In the genomic region with DNA sequence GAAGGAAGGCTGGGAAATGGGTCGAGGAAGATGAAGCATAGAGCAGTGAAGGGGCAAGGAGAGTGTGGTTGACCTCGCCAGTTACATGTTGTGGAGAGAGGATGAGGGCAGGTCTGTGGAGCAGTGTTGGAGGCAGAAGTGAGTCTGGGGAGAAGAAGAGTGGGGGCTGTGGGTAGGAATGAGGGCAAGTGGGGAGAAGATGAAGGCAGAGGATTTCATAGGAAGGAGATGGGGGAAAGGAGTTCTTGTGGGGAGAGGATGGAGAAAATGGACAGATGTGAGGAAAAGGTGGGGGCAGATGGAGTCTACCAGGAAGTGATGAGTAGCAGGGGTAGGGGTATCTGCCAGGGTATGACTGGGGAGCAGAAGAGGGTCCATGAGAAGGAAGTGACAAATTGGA, we compare ENCODE assay signal across 21 cellular contexts. TPM values are rescaled to one million over a fixed set of nuclear protein-coding genes. Genes with fewer than 3 reads are reported as not detected.
DNase-seq lines count a peak whose midpoint lies in the region; ATAC-seq, FAIRE-seq and TF ChIP-seq lines count a peak whose summit lies in the region.
"Had no signal": no experiment of that assay in that cellular context is flagged by ENCODE, and none has a peak within 500 bp of the region (broad histone marks: within the 10 kb centered on the region; RNA-seq: fewer than 3 reads in every experiment).

No MANE protein-coding gene starts in this region.

- H3K79me2 ChIP-seq in GM12878 (ENCODE audit: control insufficient read depth, insufficient read depth, low read length): peaks cover 5% of the 10 kb centered on the region

- H3K4me1 ChIP-seq in BLaER1 treated with 17β-estradiol and CSF1 and Interleukin-3, amounts not matched to agents 10 nM and 100 nM: peaks cover 38 to 60% (median 50%) of the 10 kb centered on the region in 10 experiments
- H3K4me1 ChIP-seq in GM12878 (ENCODE audit: control insufficient read depth, insufficient read depth, low read length): peaks cover 42% of the 10 kb centered on the region
- peaks cover 0 to 76% (median 38%) of the 10 kb centered on the region in 4 donors for H3K4me1 ChIP-seq in right lobe of liver
- H3K4me1 ChIP-seq: BE2C had no signal

- BruUV-seq in GM12878 (replicated peaks; lab: Mats Ljungman, UMichigan): no TSS peak

- POLR2A ChIA-PET in GM12878 (lab: Charles Lee): no interaction called here

- ATAC-seq in GM12878 (no peak), right lobe of liver (no peak)

- 29% methylated on average over 2 of the region's 2 CpGs for WGBS in GM12878 (ENCODE audit: insufficient coverage, insufficient replicate concordance, low lambda C conversion rate, missing lambda C conversion rate)
- 69% methylated on average over 2 of the region's 2 CpGs for WGBS in right lobe of liver (ENCODE audit: insufficient coverage, low coverage, low lambda C conversion rate, missing lambda C conversion rate)

- TF ChIP-seq POLR2A in GM12878 (IDR thresholded peaks at IDR 0.05; ENCODE audit: low read depth, low read length): no peak
- no peak for TF ChIP-seq POLR2A in right lobe of liver (IDR thresholded peaks at IDR 0.05)

- peaks cover 3% of the 10 kb centered on the region in 2 donors for H3K36me3 Mint-ChIP-seq in CD14-positive monocyte
- no peaks in the 10 kb centered on the region for H3K36me3 Mint-ChIP-seq in activated naive CD8-positive, alpha-beta T cell treated with anti-CD3 and anti-CD28 coated beads for 36 hours

- peaks cover 37% of the 10 kb centered on the region for H3K4me1 Mint-ChIP-seq in CD14-positive monocyte
- H3K4me1 Mint-ChIP-seq in activated naive CD8-positive, alpha-beta T cell treated with anti-CD3 and anti-CD28 coated beads for 36 hours: peaks cover 8% of the 10 kb centered on the region

- no peaks in the 10 kb centered on the region for H3K36me3 ChIP-seq in BLaER1 treated with 17β-estradiol and CSF1 and Interleukin-3, amounts not matched to agents 10 nM and 100 nM
- H3K36me3 ChIP-seq in GM12878 (ENCODE audit: control insufficient read depth in 2 of 2, insufficient read depth in 2 of 2, low read length in 1 of 2): no peaks in the 10 kb centered on the region
- no peaks in the 10 kb centered on the region for H3K36me3 ChIP-seq in right lobe of liver
- H3K36me3 ChIP-seq: BE2C had no signal

- FAIRE-seq in GM12878 (lab: Jason Lieb, UNC): no peak
- FAIRE-seq: A204.1, H54 had no signal

- RAD21 ChIA-PET in GM12878 (lab: Charles Lee; ENCODE audit: unreplicated experiment): interaction anchor here (0.9 kb wide), 1 partner anchor 27 kb away, joined by 3 read pairs; no protein-coding TSS in a partner anchor

- no peak for TF ChIP-seq CTCF in CD14-positive monocyte (IDR thresholded peaks at IDR 0.05)
- no peak for TF ChIP-seq CTCF in GM12878 (IDR thresholded peaks at IDR 0.05 in 2 of 3, conservative IDR thresholded peaks at IDR 0.05 in 1 of 3; ENCODE audit: control insufficient read depth in 2 of 3, extremely low read depth in 1 of 3, insufficient read depth in 1 of 3, low read depth in 3 of 3, low read length in 3 of 3)
- TF ChIP-seq CTCF in right lobe of liver (IDR thresholded peaks at IDR 0.05): no peak

- H4K20me1 ChIP-seq in BLaER1 treated with 17β-estradiol and CSF1 and Interleukin-3, amounts not matched to agents 10 nM and 100 nM: peaks cover 0 to 4% (median 0%) of the 10 kb centered on the region in 11 experiments; a peak in 1 of 22 replicates
- H4K20me1 ChIP-seq in GM12878 (ENCODE audit: control insufficient read depth, insufficient read depth): no peaks in the 10 kb centered on the region

- no peaks in the 10 kb centered on the region for H3K27me3 ChIP-seq in BLaER1 treated with 17β-estradiol and CSF1 and Interleukin-3, amounts not matched to agents 10 nM and 100 nM
- H3K27me3 ChIP-seq in GM12878 (replicated peaks in 1 of 2; ENCODE audit: control insufficient read depth in 2 of 2, insufficient read depth in 2 of 2, low read length in 1 of 2) (no peaks in the 10 kb centered on the region), right lobe of liver (no peaks in the 10 kb centered on the region)
- H3K27me3 ChIP-seq: BE2C had no signal

- DNase-seq in CD14-positive monocyte (ENCODE audit: low spot score): peak; percentile 4
- no peak for DNase-seq in GM12878 (ENCODE audit: low read depth, low spot score)
- DNase-seq in right lobe of liver: peak in 1 of 3 donors; percentile 2
- no peak for DNase-seq in LoVo (ENCODE audit: low spot score)
- no peak for DNase-seq in NCI-H345 (lab: John Stamatoyannopoulos, UW)
- DNase-seq in activated naive CD8-positive, alpha-beta T cell treated with anti-CD3 and anti-CD28 coated beads for 36 hours: no peak
- no peak for DNase-seq in NCI-H748 (lab: John Stamatoyannopoulos, UW; ENCODE audit: unreplicated experiment)
- DNase-seq: ACHN; BE2C; Calu3; CD4-positive, alpha-beta memory T cell; DMS79 treated with DMSO at 0.1 percent for 48 hours; GF-D8; GM23248; HCEC 1CT; HFFc6 had no signal

- no peak overlapping the region for H3K27ac Mint-ChIP-seq in CD14-positive monocyte
- no peak overlapping the region for H3K27ac Mint-ChIP-seq in activated naive CD8-positive, alpha-beta T cell treated with anti-CD3 and anti-CD28 coated beads for 36 hours
- H3K27ac Mint-ChIP-seq: CD4-positive, alpha-beta memory T cell; HFFc6 had no signal

- H3K4me3 Mint-ChIP-seq in CD14-positive monocyte: no peak overlapping the region
- no peak overlapping the region for H3K4me3 Mint-ChIP-seq in activated naive CD8-positive, alpha-beta T cell treated with anti-CD3 and anti-CD28 coated beads for 36 hours
- H3K4me3 Mint-ChIP-seq: CD4-positive, alpha-beta memory T cell; HFFc6 had no signal

- no peaks in the 10 kb centered on the region for H3K9me3 ChIP-seq in BLaER1 treated with 17β-estradiol and CSF1 and Interleukin-3, amounts not matched to agents 10 nM and 100 nM (replicated peaks in 1 of 11)
- H3K9me3 ChIP-seq in GM12878 (replicated peaks; ENCODE audit: control insufficient read depth, insufficient read depth, low read length): no peaks in the 10 kb centered on the region
- H3K9me3 ChIP-seq in right lobe of liver: no peaks in the 10 kb centered on the region
- H3K9me3 ChIP-seq: BE2C had no signal

- no peaks in the 10 kb centered on the region for H3K9me3 Mint-ChIP-seq in CD14-positive monocyte
- no peaks in the 10 kb centered on the region for H3K9me3 Mint-ChIP-seq in activated naive CD8-positive, alpha-beta T cell treated with anti-CD3 and anti-CD28 coated beads for 36 hours
- H3K9me3 Mint-ChIP-seq: CD4-positive, alpha-beta memory T cell; HFFc6 had no signal

- H3K27me3 Mint-ChIP-seq in CD14-positive monocyte (ENCODE audit: low read depth in 3 of 3): peaks cover 0 to 3% (median 2%) of the 10 kb centered on the region in 3 donors
- H3K27me3 Mint-ChIP-seq in activated naive CD8-positive, alpha-beta T cell treated with anti-CD3 and anti-CD28 coated beads for 36 hours: no peaks in the 10 kb centered on the region
- H3K27me3 Mint-ChIP-seq: CD4-positive, alpha-beta memory T cell had no signal

- in situ Hi-C loops in GM12878 (cut with MboI): no loop called here

- CTCF ChIA-PET in GM12878 (lab: Yijun Ruan, JAX): interaction anchor here (0.6 to 3.6 kb wide), 3 partner anchors 16 to 356 kb away, joined by 3 to 18 read pairs (median 16); no protein-coding TSS in a partner anchor

- H2AFZ ChIP-seq in GM12878 (ENCODE audit: control insufficient read depth, low read depth, low read length): no peak overlapping the region

- H3K9ac ChIP-seq in BLaER1 treated with 17β-estradiol and CSF1 and Interleukin-3, amounts not matched to agents 10 nM and 100 nM: peak overlapping the region in 4 of 11 experiments; percentile 33 to 71 (median 58); a peak in 5 of 22 replicates
- H3K9ac ChIP-seq in GM12878 (ENCODE audit: control insufficient read depth, insufficient read depth, low read length): no peak overlapping the region
- H3K9ac ChIP-seq: GM23248, KMS-11 had no signal

- no peak for TF ChIP-seq EP300 in GM12878 (IDR thresholded peaks at IDR 0.05; ENCODE audit: borderline replicate concordance in 1 of 2, control insufficient read depth in 1 of 2, low read depth in 2 of 2, low read length in 2 of 2)

- peak overlapping the region in 10 of 11 experiments; percentile 70 to 92 (median 86); a peak in 17 of 22 replicates for H3K27ac ChIP-seq in BLaER1 treated with 17β-estradiol and CSF1 and Interleukin-3, amounts not matched to agents 10 nM and 100 nM
- H3K27ac ChIP-seq in GM12878 (ENCODE audit: control insufficient read depth, insufficient read depth) (no peak overlapping the region), right lobe of liver (peak overlapping the region; percentile 74 to 97 (median 94))
- H3K27ac ChIP-seq: C4-2B, GM23248, KMS-11 had no signal

- peak overlapping the region in 8 of 11 experiments; percentile 81 to 98 (median 93); a peak in 15 of 22 replicates for H3K4me2 ChIP-seq in BLaER1 treated with 17β-estradiol and CSF1 and Interleukin-3, amounts not matched to agents 10 nM and 100 nM
- peak overlapping the region; percentile 41; the same call in 1 of the 2 replicates for H3K4me2 ChIP-seq in GM12878 (ENCODE audit: control insufficient read depth, insufficient read depth)
- H3K4me2 ChIP-seq: KMS-11 had no signal

- intact Hi-C loops in CD14-positive monocyte (cut with micrococcal nuclease) (loop anchor here in 1 of 2 donors (10.0 kb wide), 1 partner anchor 47 kb away; no protein-coding TSS in a partner anchor), GM12878 (cut with micrococcal nuclease; ENCODE audit: unreplicated experiment) (no loop called here), right lobe of liver (cut with DNase I) (no loop called here)

- TF ChIP-seq RAD21 in GM12878 (IDR thresholded peaks at IDR 0.05; ENCODE audit: insufficient read depth, low read depth, low read length): no peak

- peak overlapping the region in 1 of 10 experiments; percentile 10; a peak in 1 of 20 replicates for H3K4me3 ChIP-seq in BLaER1 treated with 17β-estradiol and CSF1 and Interleukin-3, amounts not matched to agents 10 nM and 100 nM
- H3K4me3 ChIP-seq in GM12878 (no peak overlapping the region), right lobe of liver (no peak overlapping the region)
- H3K4me3 ChIP-seq: GM23248 had no signal

- SMC1A ChIA-PET in GM12878 (lab: Charles Lee; ENCODE audit: uncharacterized antibody, unreplicated experiment): interaction anchor here (1.6 to 6.7 kb wide), 2 partner anchors 9 to 16 kb away, joined by 5 to 76 read pairs; no protein-coding TSS in a partner anchor

RNA-seq across cellular contexts. Expression of a gene that starts 3.6 kb away (rescaled TPM):
- polyA plus RNA-seq in CD14-positive monocyte (10 to 100 TPM; 14.7 to 15.8 TPM), GM12878 (2011; rRNA removed) (1.7 and 2.6 TPM in 2 replicates), GM12878 (2014; fragmentation: Illumina TruSeq; extraction: Trizol) (3.8 and 8.3 TPM in 2 replicates), GM12878 (2014; fragmentation: Nextera tagmentation; extraction: Ambion mirVana) (1 to 10 TPM in 1 of 2 experiments, under 1 TPM in 1; 0.93 to 1.8 TPM), GM12878 (2014; rRNA removed) (43.9 and 45.9 TPM in 2 replicates), GM12878 (2016; fragmentation: Nextera tagmentation; extraction: Ambion mirVana) (1 to 10 TPM; 5.6 to 8.1 TPM)
- total RNA-seq in GM12878 (2013; cell fraction: nucleolus; rRNA removed): 3.4 and 5.6 TPM in 2 replicates
- total RNA-seq in GM12878 (2014; rRNA removed) (17.1 and 26.5 TPM in 2 replicates), GM12878 (2014; rRNA removed; fragmentation: Illumina TruSeq; extraction: Trizol) (8.5 and 10.3 TPM in 2 replicates), GM12878 (2021) (15.9 and 18.1 TPM in 2 replicates), right lobe of liver (10 to 100 TPM in 2 of 6 experiments, 1 to 10 TPM in 4; 2.7 to 18.4 (median 5.2) TPM)
- 0.87 TPM for polyA plus RNA-seq in GM12878 (2011; ENCODE audit: low read depth)
- 2.3 and 4.7 TPM in 2 replicates for polyA plus RNA-seq in GM12878 (2011; cell fraction: cytosol; rRNA removed)
- 36.5 and 40.7 TPM in 2 replicates for polyA plus RNA-seq in GM12878 (2011; cell fraction: nucleus; rRNA removed)
- polyA plus RNA-seq in GM12878 (2012): 7.7 and 10.3 TPM in 2 replicates
- polyA minus RNA-seq in GM12878 (2011; rRNA and poly(A)+ RNA removed): 0.80 and 1.3 TPM in 2 replicates
- not detected in 2 replicates for polyA minus RNA-seq in GM12878 (2011; cell fraction: cytosol; rRNA and poly(A)+ RNA removed)
- 0.48 and 1.9 TPM in 2 replicates for polyA minus RNA-seq in GM12878 (2011; cell fraction: nucleus; rRNA and poly(A)+ RNA removed)
- total RNA-seq in activated naive CD8-positive, alpha-beta T cell treated with anti-CD3 and anti-CD28 coated beads for 36 hours: 100 to 1,000 TPM; 139 to 144 TPM

RNA-seq across cellular contexts. Expression of a gene that starts 3.8 kb away (rescaled TPM):
- polyA plus RNA-seq in CD14-positive monocyte (1 to 10 TPM; 8.6 to 8.8 TPM), GM12878 (2011; rRNA removed) (3.8 and 6.6 TPM in 2 replicates), GM12878 (2014; fragmentation: Illumina TruSeq; extraction: Trizol) (4.6 and 8.4 TPM in 2 replicates), GM12878 (2014; fragmentation: Nextera tagmentation; extraction: Ambion mirVana) (1 to 10 TPM; 3.1 to 6.2 TPM), GM12878 (2014; rRNA removed) (17.4 and 18.4 TPM in 2 replicates), GM12878 (2016; fragmentation: Nextera tagmentation; extraction: Ambion mirVana) (10 to 100 TPM; 22.5 to 23.9 TPM)
- total RNA-seq in GM12878 (2013; cell fraction: nucleolus; rRNA removed): 6.8 and 6.9 TPM in 2 replicates
- total RNA-seq in GM12878 (2014; rRNA removed) (11.7 and 16.7 TPM in 2 replicates), GM12878 (2014; rRNA removed; fragmentation: Illumina TruSeq; extraction: Trizol) (6.9 and 7.1 TPM in 2 replicates), GM12878 (2021) (13.2 and 13.8 TPM in 2 replicates), right lobe of liver (10 to 100 TPM; 15.8 to 31.0 (median 24.5) TPM)
- polyA plus RNA-seq in GM12878 (2011; ENCODE audit: low read depth): 4.5 TPM
- polyA plus RNA-seq in GM12878 (2011; cell fraction: cytosol; rRNA removed): 15.3 and 18.0 TPM in 2 replicates
- polyA plus RNA-seq in GM12878 (2011; cell fraction: nucleus; rRNA removed): 10.2 and 12.0 TPM in 2 replicates
- 10.5 and 12.2 TPM in 2 replicates for polyA plus RNA-seq in GM12878 (2012)
- polyA minus RNA-seq in GM12878 (2011; rRNA and poly(A)+ RNA removed): 5.7 and 11.4 TPM in 2 replicates
- 5.7 and 6.1 TPM in 2 replicates for polyA minus RNA-seq in GM12878 (2011; cell fraction: cytosol; rRNA and poly(A)+ RNA removed)
- polyA minus RNA-seq in GM12878 (2011; cell fraction: nucleus; rRNA and poly(A)+ RNA removed): 2.7 and 3.1 TPM in 2 replicates
- total RNA-seq in activated naive CD8-positive, alpha-beta T cell treated with anti-CD3 and anti-CD28 coated beads for 36 hours: 1 to 10 TPM; 2.5 to 2.6 TPM

RNA-seq across cellular contexts. Expression of a gene that starts 52.9 kb away (rescaled TPM):
- polyA plus RNA-seq in CD14-positive monocyte (not detected), GM12878 (2011; rRNA removed) (not detected in 2 replicates), GM12878 (2014; fragmentation: Illumina TruSeq; extraction: Trizol) (not detected in 2 replicates), GM12878 (2014; fragmentation: Nextera tagmentation; extraction: Ambion mirVana) (not detected), GM12878 (2014; rRNA removed) (not detected in 2 replicates), GM12878 (2016; fragmentation: Nextera tagmentation; extraction: Ambion mirVana) (not detected)
- not detected in 2 replicates for total RNA-seq in GM12878 (2013; cell fraction: nucleolus; rRNA removed)
- total RNA-seq in GM12878 (2014; rRNA removed) (not detected in 2 replicates), GM12878 (2014; rRNA removed; fragmentation: Illumina TruSeq; extraction: Trizol) (not detected in 2 replicates), GM12878 (2021) (not detected in 2 replicates), right lobe of liver (not detected)
- not detected for polyA plus RNA-seq in GM12878 (2011; ENCODE audit: low read depth)
- polyA plus RNA-seq in GM12878 (2011; cell fraction: cytosol; rRNA removed): not detected in 2 replicates
- not detected in 2 replicates for polyA plus RNA-seq in GM12878 (2011; cell fraction: nucleus; rRNA removed)
- not detected in 2 replicates for polyA plus RNA-seq in GM12878 (2012)
- under 0.01 and 3,585 TPM in 2 replicates for polyA minus RNA-seq in GM12878 (2011; rRNA and poly(A)+ RNA removed)
- 537 and 622 TPM in 2 replicates for polyA minus RNA-seq in GM12878 (2011; cell fraction: cytosol; rRNA and poly(A)+ RNA removed)
- polyA minus RNA-seq in GM12878 (2011; cell fraction: nucleus; rRNA and poly(A)+ RNA removed): under 0.01 TPM in 2 replicates
- total RNA-seq in activated naive CD8-positive, alpha-beta T cell treated with anti-CD3 and anti-CD28 coated beads for 36 hours: not detected
- total RNA-seq: Calu3; CD4-positive, alpha-beta memory T cell; GM23248; HFFc6 had no signal
- polyA plus RNA-seq: CD4-positive, alpha-beta memory T cell; GM23248 had no signal

Comparison
In these comparisons a context has a peak if more than half of its experiments do, and no peak if none do; other contexts are left out.
1. RNA of a gene that starts 3.6 kb away (total RNA-seq): 139 to 144 TPM in activated naive CD8-positive, alpha-beta T cell treated with anti-CD3 and anti-CD28 coated beads for 36 hours; 3.4 to 26.5 TPM in GM12878 and 2.7 to 18.4 TPM in right lobe of liver; every median in the first group is over 4 times any median in the second.